ENCODE assay signal across 1 cellular context in the genomic region with DNA sequence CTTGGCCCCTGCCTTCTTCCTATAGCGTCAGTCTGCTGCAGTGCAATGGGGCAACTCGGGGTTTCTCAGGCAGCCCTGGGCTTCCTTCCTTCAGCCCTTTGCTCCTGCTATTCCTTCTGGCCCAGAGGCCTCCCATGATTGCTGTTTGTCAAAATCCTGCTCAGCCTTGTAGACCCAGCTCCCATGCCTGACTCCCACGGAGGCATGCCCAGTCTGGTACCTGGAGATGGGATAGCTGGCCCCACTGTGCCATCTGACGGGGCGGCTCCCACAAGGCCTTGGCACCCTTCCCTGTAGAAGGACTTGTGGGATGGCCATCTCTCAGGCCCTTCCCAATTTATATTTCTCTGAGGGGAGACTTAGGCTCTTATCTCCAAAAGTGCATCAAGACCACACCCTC.
TF ChIP-seq lines count a peak whose summit lies in the region.

No MANE protein-coding gene starts in this region.

TF ChIP-seq in HEK293T, 16 proteins besides CTCF, POLR2A, EP300 and RAD21 (continued from another document):
- TF ChIP-seq BHLHE40 (IDR thresholded peaks at IDR 0.05; ENCODE audit: borderline replicate concordance) (no peak), CTBP1 (IDR thresholded peaks at IDR 0.05; ENCODE audit: borderline replicate concordance) (no peak), FOXK2 (IDR thresholded peaks at IDR 0.05) (no peak), ELF4 (IDR thresholded peaks at IDR 0.05) (no peak), ZNF384 (IDR thresholded peaks at IDR 0.05) (no peak), NFRKB (IDR thresholded peaks at IDR 0.05) (no peak), L3MBTL2 (conservative IDR thresholded peaks at IDR 0.05) (no peak), LEF1 (IDR thresholded peaks at IDR 0.05; ENCODE audit: borderline replicate concordance) (no peak)
- TF ChIP-seq, protein P1, sequence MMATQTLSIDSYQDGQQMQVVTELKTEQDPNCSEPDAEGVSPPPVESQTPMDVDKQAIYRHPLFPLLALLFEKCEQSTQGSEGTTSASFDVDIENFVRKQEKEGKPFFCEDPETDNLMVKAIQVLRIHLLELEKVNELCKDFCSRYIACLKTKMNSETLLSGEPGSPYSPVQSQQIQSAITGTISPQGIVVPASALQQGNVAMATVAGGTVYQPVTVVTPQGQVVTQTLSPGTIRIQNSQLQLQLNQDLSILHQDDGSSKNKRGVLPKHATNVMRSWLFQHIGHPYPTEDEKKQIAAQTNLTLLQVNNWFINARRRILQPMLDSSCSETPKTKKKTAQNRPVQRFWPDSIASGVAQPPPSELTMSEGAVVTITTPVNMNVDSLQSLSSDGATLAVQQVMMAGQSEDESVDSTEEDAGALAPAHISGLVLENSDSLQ (IDR thresholded peaks at IDR 0.05), result no peak
